26 cellular contexts compared by ENCODE assay signal in the genomic region with DNA sequence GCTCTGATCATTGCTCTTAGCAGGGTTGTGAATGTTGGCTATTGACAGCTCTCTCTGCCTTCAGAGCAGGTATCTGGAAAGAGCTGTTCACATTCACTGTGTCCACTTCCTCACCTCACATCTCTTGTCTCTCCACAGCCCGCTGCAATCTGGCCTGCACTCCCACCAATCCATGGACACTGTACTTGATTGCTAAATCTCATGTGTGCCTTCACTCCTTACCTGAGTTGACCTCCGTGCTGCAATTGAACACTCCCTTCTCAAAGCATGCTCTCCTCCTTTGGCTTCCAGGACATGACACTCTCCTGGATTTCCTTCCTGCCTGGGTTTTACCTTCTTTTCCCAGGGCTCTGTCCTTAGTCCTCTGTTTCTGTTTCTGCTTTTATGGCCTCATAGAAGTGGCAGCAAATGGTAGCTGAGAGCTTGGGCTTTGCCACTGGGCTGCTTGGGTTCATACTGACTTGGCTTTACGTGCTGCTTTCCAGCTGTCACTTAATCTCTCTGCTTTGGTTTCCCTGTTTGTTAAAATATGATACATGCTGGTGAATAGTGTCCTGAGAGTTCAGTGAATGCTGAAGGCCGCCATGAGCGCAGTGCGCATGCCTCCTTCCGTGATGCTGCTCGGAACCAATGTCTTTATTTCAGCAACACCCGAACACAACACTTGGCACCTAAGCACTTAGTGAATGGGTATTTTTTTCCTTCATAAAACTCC.
"Had no signal": no experiment of that assay in that cellular context is flagged by ENCODE, and none has a peak within 500 bp of the region (broad histone marks: within the 10 kb centered on the region; RNA-seq: fewer than 3 reads in every experiment).

No MANE protein-coding gene starts in this region.

- H3K9me3 ChIP-seq: breast epithelium, esophagus muscularis mucosa, stomach, thyroid gland had no signal

- H3K27me3 Mint-ChIP-seq: activated B cell treated with CpG ODN at 0.5 μM for 24 hours; activated CD4-positive, alpha-beta T cell treated with anti-CD3 and anti-CD28 coated beads for 36 hours; naive B cell; stimulated activated memory B cell treated with anti-CD40 and anti-IgM and Interleukin-4, amounts not matched to agents 10 μg/mL and 1 μg/mL and 100 μg/mL, for 72 hours had no signal

- H3K4me1 ChIP-seq: breast epithelium, foreskin keratinocyte, stomach, thyroid gland had no signal

- H3K27me3 ChIP-seq: breast epithelium, esophagus muscularis mucosa, foreskin keratinocyte, stomach, thyroid gland had no signal

- H3K9me3 Mint-ChIP-seq: activated B cell treated with CpG ODN at 0.5 μM for 24 hours, endodermal cell, mesothelial cell of epicardium had no signal

- DNase-seq: activated B cell treated with CpG ODN at 0.5 μM for 24 hours; activated CD4-positive, alpha-beta T cell treated with anti-CD3 and anti-CD28 coated beads for 36 hours; activated CD4-positive, alpha-beta T cell treated with anti-CD3 and anti-CD28 coated beads, Interleukin-2, amount 50 U/mL, for 4 hours; activated CD8-positive, alpha-beta memory T cell treated with anti-CD3 and anti-CD28 coated beads, Interleukin-2, amount 50 U/mL, for 4 hours; activated gamma-delta T cell; activated naive CD4-positive, alpha-beta T cell treated with anti-CD3 and anti-CD28 coated beads, Interleukin-2, amount 50 U/mL, for 16 hours; activated T-cell treated with anti-CD3 and anti-CD28 coated beads, Interleukin-2, amount 50 U/mL, for 1 hour; central memory CD4-positive, alpha-beta T cell; endodermal cell; foreskin keratinocyte; islet precursor cell; left ventricle myocardium superior; mammary epithelial cell; naive B cell; nucleus accumbens; posterior cingulate gyrus; small intestine; stimulated activated CD4-positive, alpha-beta T cell treated with anti-CD3 and anti-CD28 coated beads, Interleukin-4, amount 100 ng/mL, for 24 hours; stomach; T-helper 2 cell; thyroid gland had no signal

- H3K4me1 Mint-ChIP-seq: activated B cell treated with CpG ODN at 0.5 μM for 24 hours; activated CD4-positive, alpha-beta T cell treated with anti-CD3 and anti-CD28 coated beads for 36 hours; endodermal cell; naive B cell; stimulated activated memory B cell treated with anti-CD40 and anti-IgM and Interleukin-4, amounts not matched to agents 10 μg/mL and 1 μg/mL and 100 μg/mL, for 72 hours had no signal

- H3K36me3 ChIP-seq: breast epithelium had no signal

- H3K27ac ChIP-seq: breast epithelium, esophagus muscularis mucosa, foreskin keratinocyte, stomach, thyroid gland had no signal

- H3K27ac Mint-ChIP-seq: activated B cell treated with CpG ODN at 0.5 μM for 24 hours; activated CD4-positive, alpha-beta T cell treated with anti-CD3 and anti-CD28 coated beads for 36 hours; endodermal cell; mesothelial cell of epicardium; stimulated activated memory B cell treated with anti-CD40 and anti-IgM and Interleukin-4, amounts not matched to agents 10 μg/mL and 1 μg/mL and 100 μg/mL, for 72 hours had no signal

- ATAC-seq: activated CD4-positive, alpha-beta T cell treated with anti-CD3 and anti-CD28 coated beads for 36 hours; foreskin keratinocyte; left ventricle myocardium superior; sciatic nerve; stimulated activated memory B cell treated with anti-CD40 and anti-IgM and Interleukin-4, amounts not matched to agents 10 μg/mL and 1 μg/mL and 100 μg/mL, for 72 hours had no signal

- H3K4me3 Mint-ChIP-seq: activated B cell treated with CpG ODN at 0.5 μM for 24 hours; activated CD4-positive, alpha-beta T cell treated with anti-CD3 and anti-CD28 coated beads for 36 hours; endodermal cell; mesothelial cell of epicardium; naive B cell; stimulated activated memory B cell treated with anti-CD40 and anti-IgM and Interleukin-4, amounts not matched to agents 10 μg/mL and 1 μg/mL and 100 μg/mL, for 72 hours had no signal

- H3K4me3 ChIP-seq: breast epithelium, esophagus muscularis mucosa, stomach, thyroid gland had no signal
